Comparison of ENCODE assay signal across 1 cellular context in genomic region chr11:74278103-74278502, GRCh38.
TF ChIP-seq lines count a peak whose summit lies in the region.

No MANE protein-coding gene starts in this region.

TF ChIP-seq in GM12891, 5 proteins besides CTCF, POLR2A, EP300 and RAD21:
- TF ChIP-seq POU2F2 (IDR thresholded peaks at IDR 0.05; ENCODE audit: low read depth, low read length) = no peak
- no peak for TF ChIP-seq TAF1 (IDR thresholded peaks at IDR 0.05; ENCODE audit: low read depth, low read length)
- no peak for TF ChIP-seq POLR2AphosphoS5 (IDR thresholded peaks at IDR 0.05; ENCODE audit: low read depth, low read length)
- TF ChIP-seq SPI1 (IDR thresholded peaks at IDR 0.05; ENCODE audit: low read depth, low read length) = no peak
- no peak for TF ChIP-seq PAX5 (IDR thresholded peaks at IDR 0.05; ENCODE audit: insufficient read depth, low read length, severe bottlenecking)
TF ChIP-seq in GM12891: peak in this region for 0.
